ENCODE assay signal across 20 cellular contexts in the genomic region with DNA sequence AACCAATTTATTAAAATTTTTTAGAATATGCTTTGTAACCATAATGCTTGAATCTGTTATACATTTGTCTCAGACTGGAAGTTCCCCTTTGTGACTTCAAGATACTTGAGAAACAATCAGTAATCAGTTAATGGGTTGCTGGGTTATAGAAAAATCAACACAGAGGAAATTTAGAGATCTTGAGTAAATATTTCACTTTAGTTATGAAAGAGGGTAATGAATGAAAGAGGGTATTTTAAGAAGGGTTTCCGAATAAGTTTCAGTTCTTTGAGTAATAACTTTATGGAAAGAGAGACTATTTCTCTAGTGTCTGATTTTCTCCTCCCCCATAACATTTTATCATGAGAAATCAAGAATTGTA. TPM values are rescaled to one million over a fixed set of nuclear protein-coding genes. Genes with fewer than 3 reads are reported as not detected.
DNase-seq lines count a peak whose midpoint lies in the region; ATAC-seq and TF ChIP-seq lines count a peak whose summit lies in the region.
"Had no signal": no experiment of that assay in that cellular context is flagged by ENCODE, and none has a peak within 500 bp of the region (broad histone marks: within the 10 kb centered on the region; RNA-seq: fewer than 3 reads in every experiment).

No MANE protein-coding gene starts in this region.

- H3K36me3 ChIP-seq in lower lobe of right lung, result no peaks in the 10 kb centered on the region
- H3K36me3 ChIP-seq in adrenal gland (replicated peaks in 1 of 2), result no peaks in the 10 kb centered on the region
- H3K36me3 ChIP-seq: brain microvascular endothelial cell had no signal

- no peaks in the 10 kb centered on the region for H3K27me3 Mint-ChIP-seq in activated CD8-positive, alpha-beta T cell treated with anti-CD3 and anti-CD28 coated beads for 36 hours
- no peaks in the 10 kb centered on the region for H3K27me3 Mint-ChIP-seq in activated CD8-positive, alpha-beta T cell treated with anti-CD3 and anti-CD28 coated beads, Interleukin-2, amount 10 ng/mL, durations not matched to agents 7 days and 5 days (ENCODE audit: low read depth)
- H3K27me3 Mint-ChIP-seq: naive thymus-derived CD4-positive, alpha-beta T cell; stimulated activated naive CD8-positive, alpha-beta T cell treated with anti-CD3 and anti-CD28 coated beads, Interleukin-15, Interleukin-2, amounts not matched to agents 100 ng/mL and 50 ng/mL, for 24 hours had no signal

- H3K9me3 Mint-ChIP-seq in activated CD8-positive, alpha-beta T cell treated with anti-CD3 and anti-CD28 coated beads for 36 hours, result no peaks in the 10 kb centered on the region
- H3K9me3 Mint-ChIP-seq in activated CD8-positive, alpha-beta T cell treated with anti-CD3 and anti-CD28 coated beads, Interleukin-2, amount 10 ng/mL, durations not matched to agents 7 days and 5 days (ENCODE audit: insufficient read depth), result no peaks in the 10 kb centered on the region
- H3K9me3 Mint-ChIP-seq: naive thymus-derived CD4-positive, alpha-beta T cell; stimulated activated naive CD8-positive, alpha-beta T cell treated with anti-CD3 and anti-CD28 coated beads, Interleukin-15, Interleukin-2, amounts not matched to agents 100 ng/mL and 50 ng/mL, for 24 hours had no signal

- DNase-seq in activated CD8-positive, alpha-beta T cell treated with anti-CD3 and anti-CD28 coated beads for 36 hours, result no peak
- DNase-seq in activated CD8-positive, alpha-beta T cell treated with anti-CD3 and anti-CD28 coated beads, Interleukin-2, amount 10 ng/mL, durations not matched to agents 7 days and 5 days, result no peak
- DNase-seq in lower lobe of right lung (no peak), adrenal gland (no peak), NCI-H226 (no peak)
- DNase-seq: ACHN; activated naive CD4-positive, alpha-beta T cell; brain microvascular endothelial cell; dorsolateral prefrontal cortex; EL; HCEC 1CT; naive thymus-derived CD4-positive, alpha-beta T cell; NCI-H1105 treated with DMSO at 0.1 percent for 48 hours; stimulated activated CD4-positive, alpha-beta T cell treated with anti-CD3 and anti-CD28 coated beads, Interleukin-12 subunit alpha, Interleukin-12 subunit beta, amount 100 ng/mL, for 4 hours; T-helper 1 cell; WERI-Rb-1 had no signal

- H3K9me3 ChIP-seq in lower lobe of right lung (no peaks in the 10 kb centered on the region), adrenal gland (replicated peaks in 1 of 3) (no peaks in the 10 kb centered on the region)

- no peak for ATAC-seq in activated CD8-positive, alpha-beta T cell treated with anti-CD3 and anti-CD28 coated beads for 36 hours
- no peak for ATAC-seq in activated CD8-positive, alpha-beta T cell treated with anti-CD3 and anti-CD28 coated beads, Interleukin-2, amount 10 ng/mL, durations not matched to agents 7 days and 5 days
- ATAC-seq in GM18868 (IDR thresholded peaks at IDR 0.05; ENCODE audit: unreplicated experiment) (peak; percentile 73), HG03571 (IDR thresholded peaks at IDR 0.05; ENCODE audit: unreplicated experiment) (peak; percentile 40), lower lobe of right lung (peak; percentile 67 to 89), HG02870 (IDR thresholded peaks at IDR 0.05; ENCODE audit: unreplicated experiment) (no peak)
- ATAC-seq: naive thymus-derived CD4-positive, alpha-beta T cell had no signal

- H3K4me3 ChIP-seq in lower lobe of right lung (no peak overlapping the region), adrenal gland (no peak overlapping the region)
- H3K4me3 ChIP-seq: dorsolateral prefrontal cortex had no signal

- peaks cover 52% of the 10 kb centered on the region for H3K4me1 Mint-ChIP-seq in activated CD8-positive, alpha-beta T cell treated with anti-CD3 and anti-CD28 coated beads for 36 hours (ENCODE audit: low read depth)
- peaks cover 13% of the 10 kb centered on the region for H3K4me1 Mint-ChIP-seq in activated CD8-positive, alpha-beta T cell treated with anti-CD3 and anti-CD28 coated beads, Interleukin-2, amount 10 ng/mL, durations not matched to agents 7 days and 5 days (ENCODE audit: low read depth)

- intact Hi-C loops in activated CD8-positive, alpha-beta T cell treated with anti-CD3 and anti-CD28 coated beads for 36 hours (cut with micrococcal nuclease), result no loop called here
- intact Hi-C loops in lower lobe of right lung (cut with DNase I) (no loop called here), adrenal gland (cut with DNase I) (no loop called here)

- POLR2A ChIA-PET in activated CD8-positive, alpha-beta T cell treated with anti-CD3 and anti-CD28 coated beads for 36 hours (lab: Charles Lee), result interaction anchor here (0.6 kb wide), 1 partner anchor 49 kb away, joined by 3 read pairs; no protein-coding TSS in a partner anchor
- POLR2A ChIA-PET in activated CD8-positive, alpha-beta T cell treated with anti-CD3 and anti-CD28 coated beads, Interleukin-2, amount 10 ng/mL, durations not matched to agents 7 days and 5 days (lab: Charles Lee), result no interaction called here

- H3K4me1 ChIP-seq in lower lobe of right lung (peaks cover 22% of the 10 kb centered on the region), adrenal gland (replicated peaks in 1 of 2) (peaks cover 13 to 39% of the 10 kb centered on the region in 2 donors)

- TF ChIP-seq CTCF in activated CD8-positive, alpha-beta T cell treated with anti-CD3 and anti-CD28 coated beads for 36 hours (IDR thresholded peaks at IDR 0.05), result no peak
- TF ChIP-seq CTCF in lower lobe of right lung (IDR thresholded peaks at IDR 0.05) (no peak), adrenal gland (IDR thresholded peaks at IDR 0.05) (no peak)

- H3K4me3 Mint-ChIP-seq in activated CD8-positive, alpha-beta T cell treated with anti-CD3 and anti-CD28 coated beads for 36 hours, result no peak overlapping the region
- H3K4me3 Mint-ChIP-seq in activated CD8-positive, alpha-beta T cell treated with anti-CD3 and anti-CD28 coated beads, Interleukin-2, amount 10 ng/mL, durations not matched to agents 7 days and 5 days, result no peak overlapping the region
- H3K4me3 Mint-ChIP-seq: stimulated activated naive CD8-positive, alpha-beta T cell treated with anti-CD3 and anti-CD28 coated beads, Interleukin-15, Interleukin-2, amounts not matched to agents 100 ng/mL and 50 ng/mL, for 24 hours had no signal

- no peak for TF ChIP-seq POLR2A in adrenal gland (IDR thresholded peaks at IDR 0.05)

- H3K27ac Mint-ChIP-seq in activated CD8-positive, alpha-beta T cell treated with anti-CD3 and anti-CD28 coated beads for 36 hours, result peak overlapping the region; percentile 36
- no peak overlapping the region for H3K27ac Mint-ChIP-seq in activated CD8-positive, alpha-beta T cell treated with anti-CD3 and anti-CD28 coated beads, Interleukin-2, amount 10 ng/mL, durations not matched to agents 7 days and 5 days

- peak overlapping the region; percentile 37 for H3K27ac ChIP-seq in lower lobe of right lung
- H3K27ac ChIP-seq in adrenal gland, result no peak overlapping the region
- H3K27ac ChIP-seq: brain microvascular endothelial cell, dorsolateral prefrontal cortex, WERI-Rb-1 had no signal

- CTCF ChIA-PET in activated CD8-positive, alpha-beta T cell treated with anti-CD3 and anti-CD28 coated beads for 36 hours (lab: Charles Lee), result no interaction called here
- CTCF ChIA-PET in activated CD8-positive, alpha-beta T cell treated with anti-CD3 and anti-CD28 coated beads, Interleukin-2, amount 10 ng/mL, durations not matched to agents 7 days and 5 days (lab: Charles Lee), result interaction anchor here (1.0 kb wide), 1 partner anchor 50 kb away, joined by 4 read pairs; no protein-coding TSS in a partner anchor

- H3K27me3 ChIP-seq in lower lobe of right lung (ENCODE audit: low read depth) (no peaks in the 10 kb centered on the region), adrenal gland (no peaks in the 10 kb centered on the region)
- H3K27me3 ChIP-seq: brain microvascular endothelial cell, dorsolateral prefrontal cortex had no signal

- peaks cover 36% of the 10 kb centered on the region for H3K36me3 Mint-ChIP-seq in activated CD8-positive, alpha-beta T cell treated with anti-CD3 and anti-CD28 coated beads for 36 hours (ENCODE audit: low read depth)
- peaks cover 19% of the 10 kb centered on the region for H3K36me3 Mint-ChIP-seq in activated CD8-positive, alpha-beta T cell treated with anti-CD3 and anti-CD28 coated beads, Interleukin-2, amount 10 ng/mL, durations not matched to agents 7 days and 5 days (ENCODE audit: low read depth)

- WGBS in adrenal gland, 4 donors, result 66 to 78% (median 69%) methylated on average over 1 of the region's 1 CpG

RNA-seq across cellular contexts. Expression of gene ZFAND3, which starts 21.4 kb away (rescaled TPM):
- 10 to 100 TPM; 32.3 to 37.9 TPM for total RNA-seq in activated CD8-positive, alpha-beta T cell treated with anti-CD3 and anti-CD28 coated beads for 36 hours
- total RNA-seq in activated CD8-positive, alpha-beta T cell treated with anti-CD3 and anti-CD28 coated beads, Interleukin-2, amount 10 ng/mL, durations not matched to agents 7 days and 5 days, result 10 to 100 TPM; 27.5 to 29.2 TPM
- total RNA-seq in lower lobe of right lung (83.3 TPM), adrenal gland (100 to 1,000 TPM in 1 of 8 donors, 10 to 100 TPM in 7; 21.4 to 127 (median 62.2) TPM)
- polyA plus RNA-seq in adrenal gland, result 100 to 1,000 TPM in 1 of 3 donors, 10 to 100 TPM in 2; 21.6 to 163 (median 28.4) TPM

Comparison
In these comparisons a context has a peak if more than half of its experiments do, and no peak if none do; other contexts are left out.
1. ATAC-seq: peak in GM18868 (single experiment), HG03571 (single experiment) and lower lobe of right lung (2 of 2); none in activated CD8-positive, alpha-beta T cell treated with anti-CD3 and anti-CD28 coated beads for 36 hours (single experiment), activated CD8-positive, alpha-beta T cell treated with anti-CD3 and anti-CD28 coated beads, Interleukin-2, amount 10 ng/mL, durations not matched to agents 7 days and 5 days (single experiment) and HG02870 (single experiment).